In the genomic region with DNA sequence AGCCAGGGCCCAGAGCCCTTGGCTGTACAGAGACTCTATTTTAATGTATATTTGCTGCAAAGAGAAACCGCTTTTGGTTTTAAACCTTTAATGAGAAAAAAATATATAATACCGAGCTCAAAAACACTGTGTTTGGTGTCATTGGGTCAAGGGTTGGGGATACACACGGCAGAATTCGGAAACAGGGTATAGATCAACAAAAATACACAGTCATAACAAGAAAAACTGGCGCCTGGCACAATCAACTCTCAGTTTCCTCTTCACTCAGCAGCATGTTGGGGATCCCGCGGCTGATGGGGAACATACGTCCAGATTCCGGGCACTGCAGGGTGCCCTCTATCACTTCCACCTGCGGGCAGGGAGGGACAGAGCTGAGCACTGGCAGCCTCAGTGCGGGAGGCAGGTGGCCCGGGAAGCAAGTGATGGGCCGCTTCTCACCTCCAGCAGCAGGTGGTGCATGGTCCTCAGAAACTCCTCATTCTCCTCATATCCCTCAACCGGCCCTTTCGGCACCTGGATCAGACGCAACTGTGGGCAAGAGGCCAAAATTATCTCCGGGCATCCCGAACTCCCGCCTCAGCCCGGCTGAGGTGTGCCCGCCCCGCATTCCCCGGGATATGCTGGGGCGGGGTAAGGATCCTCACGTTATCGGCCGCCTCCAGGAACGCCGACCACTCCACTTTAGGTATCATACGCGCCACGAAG, we compare ENCODE assay signal across 8 cellular contexts. TPM values are rescaled to one million over a fixed set of nuclear protein-coding genes. Genes with fewer than 3 reads are reported as not detected.
DNase-seq lines count a peak whose midpoint lies in the region; ATAC-seq, FAIRE-seq and TF ChIP-seq lines count a peak whose summit lies in the region.
"Not testable (repeated sequence)": the region's sequence is repeated elsewhere in the genome, so short reads cannot be mapped to it uniquely, and the experiment has no call there.

No MANE protein-coding gene starts in this region.

- not testable (repeated sequence) for H3K36me3 ChIP-seq in GM12878 (ENCODE audit: control insufficient read depth in 2 of 2, insufficient read depth in 2 of 2, low read length in 1 of 2); cardiac muscle cell
- H3K36me3 ChIP-seq in thymus (ENCODE audit: control insufficient read depth, insufficient read depth): peaks cover 44% of the 10 kb centered on the region

- peak overlapping the region; percentile 98 for H3K9ac ChIP-seq in GM12878 (ENCODE audit: control insufficient read depth, insufficient read depth, low read length)

- H3K9me3 Mint-ChIP-seq in natural killer cell treated with Interleukin-12 subunit alpha and Interleukin-12 subunit beta and Interleukin-15 and Interleukin-18, amount 100 ng/mL, for 72 hours: not testable (repeated sequence)

- FAIRE-seq in GM12878 (lab: Jason Lieb, UNC): peak; percentile 18

- peaks cover 26% of the 10 kb centered on the region for H3K79me2 ChIP-seq in GM12878 (ENCODE audit: control insufficient read depth, insufficient read depth, low read length)

- SMC1A ChIA-PET in GM12878 (lab: Charles Lee; ENCODE audit: uncharacterized antibody, unreplicated experiment): interaction anchor here (0.9 to 5.3 kb wide), 9 partner anchors 10 to 42 kb away, joined by 3 to 71 read pairs (median 10); partner anchors contain the start of genes BAD, CCDC88B, ESRRA and GPR137

- peak overlapping the region; percentile 96 for H3K4me3 Mint-ChIP-seq in T-helper 17 cell
- H3K4me3 Mint-ChIP-seq in natural killer cell treated with Interleukin-12 subunit alpha and Interleukin-12 subunit beta and Interleukin-15 and Interleukin-18, amount 100 ng/mL, for 72 hours: peak overlapping the region; percentile 89

- WGBS in GM12878 (ENCODE audit: insufficient coverage, insufficient replicate concordance, low lambda C conversion rate, missing lambda C conversion rate): 1% methylated on average over 32 of the region's 32 CpGs
- 12% methylated on average over 32 of the region's 32 CpGs for whole genome bisulfite sequencing in thymus

- POLR2A ChIA-PET in HEK293T (lab: Yijun Ruan, JAX) (interaction anchor here (0.8 to 3.8 kb wide), 18 partner anchors 11 to 314 kb away, joined by 3 to 70 read pairs (median 6); partner anchors contain the start of genes BAD, ESRRA, FERMT3 and FKBP2), GM12878 (lab: Charles Lee) (interaction anchor here (0.5 to 3.5 kb wide), 17 partner anchors 10 to 777 kb away, joined by 3 to 42 read pairs (median 10); partner anchors contain the start of genes BAD, CCDC88B, ESRRA and FERMT3)

- CTCF ChIA-PET in HEK293T (lab: Yijun Ruan, JAX): interaction anchor here (0.9 to 2.9 kb wide), 6 partner anchors 12 to 39 kb away, joined by 3 to 38 read pairs (median 10); partner anchors contain the start of genes CCDC88B and ESRRA
- CTCF ChIA-PET in GM12878 (lab: Yijun Ruan, JAX): interaction anchor here (0.7 to 5.9 kb wide), 21 partner anchors 10 to 455 kb away, joined by 3 to 228 read pairs (median 6); partner anchors contain the start of genes BAD, CCDC88B, ESRRA and FERMT3

- peak overlapping the region; percentile 99 for H3K27ac ChIP-seq in GM12878 (ENCODE audit: control insufficient read depth, insufficient read depth)
- H3K27ac ChIP-seq in cardiac muscle cell: peak overlapping the region; percentile 95
- peak overlapping the region; percentile 99 for H3K27ac ChIP-seq in thymus (ENCODE audit: low read depth)

- H3K27me3 Mint-ChIP-seq in T-helper 17 cell; natural killer cell treated with Interleukin-12 subunit alpha and Interleukin-12 subunit beta and Interleukin-15 and Interleukin-18, amount 100 ng/mL, for 72 hours: not testable (repeated sequence)

- not testable (repeated sequence) for TF ChIP-seq EP300 in GM12878 (IDR thresholded peaks at IDR 0.05; ENCODE audit: borderline replicate concordance in 1 of 2, control insufficient read depth in 1 of 2, low read depth in 2 of 2, low read length in 2 of 2)

- H3K4me3 ChIP-seq in GM12878 (peak overlapping the region; percentile 80), cardiac muscle cell (peak overlapping the region; percentile 60), thymus (ENCODE audit: low read length) (peak overlapping the region; percentile 71)

- not testable (repeated sequence) for H3K4me1 ChIP-seq in GM12878 (ENCODE audit: control insufficient read depth, insufficient read depth, low read length); cardiac muscle cell (ENCODE audit: low read depth)
- H3K4me1 ChIP-seq in thymus (ENCODE audit: control insufficient read depth, insufficient read depth, low read length): peaks cover 11% of the 10 kb centered on the region

- not testable (repeated sequence) for H3K9me3 ChIP-seq in T-helper 17 cell (ENCODE audit: control insufficient read depth, low read length, poor library complexity, severe bottlenecking); GM12878 (replicated peaks; ENCODE audit: control insufficient read depth, insufficient read depth, low read length); cardiac muscle cell (ENCODE audit: low read depth); thymus (ENCODE audit: control insufficient read depth)

- H4K20me1 ChIP-seq in GM12878 (ENCODE audit: control insufficient read depth, insufficient read depth): not testable (repeated sequence)

- peak; percentile 25 to 32 (median 29); a peak in 3 of 6 replicates for TF ChIP-seq CTCF in GM12878 (IDR thresholded peaks at IDR 0.05 in 2 of 3, conservative IDR thresholded peaks at IDR 0.05 in 1 of 3; ENCODE audit: control insufficient read depth in 2 of 3, extremely low read depth in 1 of 3, insufficient read depth in 1 of 3, low read depth in 3 of 3, low read length in 3 of 3)
- not testable (repeated sequence) for TF ChIP-seq CTCF in cardiac muscle cell (IDR thresholded peaks at IDR 0.05; ENCODE audit: low read depth, low read length)

- in situ Hi-C loops in GM12878 (cut with MboI): not testable (repeated sequence)

- TF ChIP-seq POLR2A in GM12878 (IDR thresholded peaks at IDR 0.05; ENCODE audit: low read depth, low read length): not testable (repeated sequence)

- intact Hi-C loops in GM12878 (cut with micrococcal nuclease; ENCODE audit: unreplicated experiment): loop anchor here (1.0 to 5.0 kb wide), 5 partner anchors 10 to 132 kb away; partner anchors contain the start of genes CCDC88B and RPS6KA4

- peak; percentile 10 for ATAC-seq in T-helper 17 cell
- ATAC-seq in GM12878: peak; percentile 17
- peak in 1 of 2 donors; percentile 7 for ATAC-seq in natural killer cell treated with Interleukin-12 subunit alpha and Interleukin-12 subunit beta and Interleukin-15 and Interleukin-18, amount 100 ng/mL, for 72 hours

- H3K27ac Mint-ChIP-seq in T-helper 17 cell: peak overlapping the region; percentile 98
- H3K27ac Mint-ChIP-seq in natural killer cell treated with Interleukin-12 subunit alpha and Interleukin-12 subunit beta and Interleukin-15 and Interleukin-18, amount 100 ng/mL, for 72 hours: peak overlapping the region; percentile 93 to 97

- not testable (repeated sequence) for H3K27me3 ChIP-seq in GM12878 (replicated peaks in 1 of 2; ENCODE audit: control insufficient read depth in 2 of 2, insufficient read depth in 2 of 2, low read length in 1 of 2); cardiac muscle cell; thymus (ENCODE audit: control insufficient read depth, insufficient read depth)

- peak; percentile 61 for DNase-seq in ELR (ENCODE audit: low read depth)
- DNase-seq in HEK293T (ENCODE audit: extremely low spot score); GM12878 (ENCODE audit: low read depth, low spot score); natural killer cell treated with Interleukin-12 subunit alpha and Interleukin-12 subunit beta and Interleukin-15 and Interleukin-18, amount 100 ng/mL, for 72 hours (ENCODE audit: low spot score): not testable (repeated sequence)
- peak; percentile 40 to 63 for DNase-seq in NCI-H2081 (lab: John Stamatoyannopoulos, UW)
- peak in 1 of 3 donors; percentile 42 for DNase-seq in T-helper 17 cell
- peak in 1 of 2 donors; percentile 15 for DNase-seq in cardiac muscle cell (ENCODE audit: low read depth in 1 of 2, low spot score in 1 of 2)

- peak overlapping the region; percentile 88 for H3K4me2 ChIP-seq in GM12878 (ENCODE audit: control insufficient read depth, insufficient read depth)

- RAD21 ChIA-PET in GM12878 (lab: Charles Lee; ENCODE audit: unreplicated experiment): interaction anchor here (0.5 to 5.6 kb wide), 19 partner anchors 12 to 486 kb away, joined by 3 to 176 read pairs (median 7); partner anchors contain the start of genes BAD, CATSPERZ, CCDC88B and ESRRA

- H3K36me3 Mint-ChIP-seq in T-helper 17 cell (ENCODE audit: low read depth); natural killer cell treated with Interleukin-12 subunit alpha and Interleukin-12 subunit beta and Interleukin-15 and Interleukin-18, amount 100 ng/mL, for 72 hours: not testable (repeated sequence)

- peak overlapping the region; percentile 56 for H2AFZ ChIP-seq in GM12878 (ENCODE audit: control insufficient read depth, low read depth, low read length)

- 0 out of 2 replicates have a peak, but pooled peaks have one; percentile 16 for TF ChIP-seq RAD21 in GM12878 (IDR thresholded peaks at IDR 0.05; ENCODE audit: insufficient read depth, low read depth, low read length)

- TSS peak; percentile 100 for BruUV-seq in GM12878 (replicated peaks; lab: Mats Ljungman, UMichigan)

- peaks cover 38% of the 10 kb centered on the region for H3K4me1 Mint-ChIP-seq in T-helper 17 cell
- peaks cover 51 to 52% of the 10 kb centered on the region in 2 donors for H3K4me1 Mint-ChIP-seq in natural killer cell treated with Interleukin-12 subunit alpha and Interleukin-12 subunit beta and Interleukin-15 and Interleukin-18, amount 100 ng/mL, for 72 hours (ENCODE audit: low read depth in 2 of 2)

RNA-seq across cellular contexts. Expression of gene TRMT112, which starts 0.6 kb away (rescaled TPM):
- total RNA-seq in T-helper 17 cell: 100 to 1,000 TPM in 1 of 2 donors, 10 to 100 TPM in 1; 95.4 to 110 TPM
- 21.2 and 22.0 TPM in 2 replicates for total RNA-seq in GM12878 (2013; cell fraction: nucleolus; rRNA removed)
- 252 and 288 TPM in 2 replicates for total RNA-seq in GM12878 (2014; rRNA removed)
- 212 and 217 TPM in 2 replicates for total RNA-seq in GM12878 (2014; rRNA removed; fragmentation: Illumina TruSeq; extraction: Trizol)
- 210 and 220 TPM in 2 replicates for total RNA-seq in GM12878 (2021)
- 376 TPM for polyA plus RNA-seq in GM12878 (2011; ENCODE audit: low read depth)
- polyA plus RNA-seq in GM12878 (2011; rRNA removed): 300 and 394 TPM in 2 replicates
- 444 and 476 TPM in 2 replicates for polyA plus RNA-seq in GM12878 (2011; cell fraction: cytosol; rRNA removed)
- 172 and 214 TPM in 2 replicates for polyA plus RNA-seq in GM12878 (2011; cell fraction: nucleus; rRNA removed)
- 296 and 388 TPM in 2 replicates for polyA plus RNA-seq in GM12878 (2012)
- 96.2 and 220 TPM in 2 replicates for polyA plus RNA-seq in GM12878 (2014; fragmentation: Illumina TruSeq; extraction: Trizol)
- polyA plus RNA-seq in GM12878 (2014; fragmentation: Nextera tagmentation; extraction: Ambion mirVana): 100 to 1,000 TPM; 322 to 331 TPM
- polyA plus RNA-seq in GM12878 (2014; rRNA removed): 294 and 320 TPM in 2 replicates
- 100 to 1,000 TPM; 411 to 455 TPM for polyA plus RNA-seq in GM12878 (2016; fragmentation: Nextera tagmentation; extraction: Ambion mirVana)
- 54.2 and 99.4 TPM in 2 replicates for polyA minus RNA-seq in GM12878 (2011; rRNA and poly(A)+ RNA removed)
- polyA minus RNA-seq in GM12878 (2011; cell fraction: cytosol; rRNA and poly(A)+ RNA removed): 89.2 and 95.6 TPM in 2 replicates
- 32.3 and 46.0 TPM in 2 replicates for polyA minus RNA-seq in GM12878 (2011; cell fraction: nucleus; rRNA and poly(A)+ RNA removed)
- total RNA-seq in cardiac muscle cell: 298 and 438 TPM in 2 replicates
- polyA plus RNA-seq in cardiac muscle cell: 331 and 375 TPM in 2 replicates
- 100 to 1,000 TPM; 171 to 203 TPM for total RNA-seq in natural killer cell treated with Interleukin-12 subunit alpha and Interleukin-12 subunit beta and Interleukin-15 and Interleukin-18, amount 100 ng/mL, for 72 hours
- 294 TPM for polyA plus RNA-seq in thymus

RNA-seq across cellular contexts. Expression of gene PRDX5, which starts 1.1 kb away (rescaled TPM):
- total RNA-seq in T-helper 17 cell (10 to 100 TPM; 46.4 to 49.7 TPM), GM12878 (2014; rRNA removed) (238 and 248 TPM in 2 replicates), GM12878 (2014; rRNA removed; fragmentation: Illumina TruSeq; extraction: Trizol) (198 and 206 TPM in 2 replicates), GM12878 (2021) (202 and 214 TPM in 2 replicates), cardiac muscle cell (500 and 570 TPM in 2 replicates)
- 10.4 and 10.9 TPM in 2 replicates for total RNA-seq in GM12878 (2013; cell fraction: nucleolus; rRNA removed)
- polyA plus RNA-seq in GM12878 (2011; ENCODE audit: low read depth): 146 TPM
- polyA plus RNA-seq in GM12878 (2011; rRNA removed) (265 and 406 TPM in 2 replicates), GM12878 (2014; fragmentation: Illumina TruSeq; extraction: Trizol) (110 and 241 TPM in 2 replicates), GM12878 (2014; fragmentation: Nextera tagmentation; extraction: Ambion mirVana) (100 to 1,000 TPM in 1 of 2 experiments, 10 to 100 TPM in 1; 95.7 to 203 TPM), GM12878 (2014; rRNA removed) (341 and 351 TPM in 2 replicates), GM12878 (2016; fragmentation: Nextera tagmentation; extraction: Ambion mirVana) (100 to 1,000 TPM; 324 to 357 TPM), cardiac muscle cell (646 and 784 TPM in 2 replicates), thymus (286 TPM)
- 562 and 645 TPM in 2 replicates for polyA plus RNA-seq in GM12878 (2011; cell fraction: cytosol; rRNA removed)
- 193 and 238 TPM in 2 replicates for polyA plus RNA-seq in GM12878 (2011; cell fraction: nucleus; rRNA removed)
- polyA plus RNA-seq in GM12878 (2012): 242 and 335 TPM in 2 replicates
- polyA minus RNA-seq in GM12878 (2011; rRNA and poly(A)+ RNA removed): 97.0 and 167 TPM in 2 replicates
- polyA minus RNA-seq in GM12878 (2011; cell fraction: cytosol; rRNA and poly(A)+ RNA removed): 55.5 and 58.4 TPM in 2 replicates
- 13.3 and 26.9 TPM in 2 replicates for polyA minus RNA-seq in GM12878 (2011; cell fraction: nucleus; rRNA and poly(A)+ RNA removed)
- total RNA-seq in natural killer cell treated with Interleukin-12 subunit alpha and Interleukin-12 subunit beta and Interleukin-15 and Interleukin-18, amount 100 ng/mL, for 72 hours: 100 to 1,000 TPM in 1 of 2 donors, 10 to 100 TPM in 1; 83.5 to 116 TPM

RNA-seq across cellular contexts. Expression of gene ESRRA, which starts 11.4 kb away (rescaled TPM):
- total RNA-seq in T-helper 17 cell (10 to 100 TPM; 25.7 to 26.6 TPM), GM12878 (2014; rRNA removed) (34.9 and 40.7 TPM in 2 replicates), GM12878 (2014; rRNA removed; fragmentation: Illumina TruSeq; extraction: Trizol) (12.3 and 12.7 TPM in 2 replicates), GM12878 (2021) (41.7 and 48.9 TPM in 2 replicates), cardiac muscle cell (77.0 and 94.0 TPM in 2 replicates)
- 18.8 and 21.2 TPM in 2 replicates for total RNA-seq in GM12878 (2013; cell fraction: nucleolus; rRNA removed)
- polyA plus RNA-seq in GM12878 (2011; ENCODE audit: low read depth): 3.8 TPM
- polyA plus RNA-seq in GM12878 (2011; rRNA removed) (6.4 and 10.9 TPM in 2 replicates), GM12878 (2014; fragmentation: Illumina TruSeq; extraction: Trizol) (1.5 and 7.0 TPM in 2 replicates), GM12878 (2014; fragmentation: Nextera tagmentation; extraction: Ambion mirVana) (under 1 TPM; 0.32 to 0.55 TPM), GM12878 (2014; rRNA removed) (32.7 and 45.0 TPM in 2 replicates), GM12878 (2016; fragmentation: Nextera tagmentation; extraction: Ambion mirVana) (10 to 100 TPM; 12.4 to 23.3 TPM), cardiac muscle cell (48.8 and 49.3 TPM in 2 replicates), thymus (48.0 TPM)
- polyA plus RNA-seq in GM12878 (2011; cell fraction: cytosol; rRNA removed): 16.8 and 24.8 TPM in 2 replicates
- polyA plus RNA-seq in GM12878 (2011; cell fraction: nucleus; rRNA removed): 24.4 and 36.6 TPM in 2 replicates
- 10.7 and 14.9 TPM in 2 replicates for polyA plus RNA-seq in GM12878 (2012)
- 7.6 and 17.4 TPM in 2 replicates for polyA minus RNA-seq in GM12878 (2011; rRNA and poly(A)+ RNA removed)
- 8.6 and 10.6 TPM in 2 replicates for polyA minus RNA-seq in GM12878 (2011; cell fraction: cytosol; rRNA and poly(A)+ RNA removed)
- 7.3 and 17.8 TPM in 2 replicates for polyA minus RNA-seq in GM12878 (2011; cell fraction: nucleus; rRNA and poly(A)+ RNA removed)
- total RNA-seq in natural killer cell treated with Interleukin-12 subunit alpha and Interleukin-12 subunit beta and Interleukin-15 and Interleukin-18, amount 100 ng/mL, for 72 hours: 100 to 1,000 TPM in 1 of 2 donors, 10 to 100 TPM in 1; 67.2 to 116 TPM

RNA-seq across cellular contexts. Expression of gene CATSPERZ, which starts 16.6 kb away (rescaled TPM):
- total RNA-seq in T-helper 17 cell: not detected
- 0.50 TPM in 1 of 2 replicates, not detected in the other for total RNA-seq in GM12878 (2013; cell fraction: nucleolus; rRNA removed)
- total RNA-seq in GM12878 (2014; rRNA removed): not detected in 2 replicates
- not detected in 2 replicates for total RNA-seq in GM12878 (2014; rRNA removed; fragmentation: Illumina TruSeq; extraction: Trizol)
- total RNA-seq in GM12878 (2021): 0.29 TPM in 1 of 2 replicates, not detected in the other
- not detected for polyA plus RNA-seq in GM12878 (2011; ENCODE audit: low read depth)
- polyA plus RNA-seq in GM12878 (2011; rRNA removed): 0.12 and 0.24 TPM in 2 replicates
- 0.12 TPM in 1 of 2 replicates, not detected in the other for polyA plus RNA-seq in GM12878 (2011; cell fraction: cytosol; rRNA removed)
- polyA plus RNA-seq in GM12878 (2011; cell fraction: nucleus; rRNA removed): 0.22 and 0.38 TPM in 2 replicates
- polyA plus RNA-seq in GM12878 (2012): 0.23 and 0.67 TPM in 2 replicates
- 0.31 TPM in 1 of 2 replicates, not detected in the other for polyA plus RNA-seq in GM12878 (2014; fragmentation: Illumina TruSeq; extraction: Trizol)
- polyA plus RNA-seq in GM12878 (2014; fragmentation: Nextera tagmentation; extraction: Ambion mirVana): not detected
- not detected in 2 replicates for polyA plus RNA-seq in GM12878 (2014; rRNA removed)
- polyA plus RNA-seq in GM12878 (2016; fragmentation: Nextera tagmentation; extraction: Ambion mirVana): not detected
- polyA minus RNA-seq in GM12878 (2011; rRNA and poly(A)+ RNA removed): not detected in 2 replicates
- polyA minus RNA-seq in GM12878 (2011; cell fraction: cytosol; rRNA and poly(A)+ RNA removed): not detected in 2 replicates
- polyA minus RNA-seq in GM12878 (2011; cell fraction: nucleus; rRNA and poly(A)+ RNA removed): not detected in 2 replicates
- not detected in 2 replicates for total RNA-seq in cardiac muscle cell
- polyA plus RNA-seq in cardiac muscle cell: 0.54 and 0.56 TPM in 2 replicates
- total RNA-seq in natural killer cell treated with Interleukin-12 subunit alpha and Interleukin-12 subunit beta and Interleukin-15 and Interleukin-18, amount 100 ng/mL, for 72 hours: not detected
- 0.78 TPM for polyA plus RNA-seq in thymus

RNA-seq across cellular contexts. Expression of gene CCDC88B, which starts 23.2 kb away (rescaled TPM):
- total RNA-seq in T-helper 17 cell (100 to 1,000 TPM; 111 to 153 TPM), GM12878 (2014; rRNA removed) (38.7 and 41.6 TPM in 2 replicates), GM12878 (2014; rRNA removed; fragmentation: Illumina TruSeq; extraction: Trizol) (18.9 and 21.8 TPM in 2 replicates), GM12878 (2021) (55.5 and 66.0 TPM in 2 replicates), cardiac muscle cell (5.9 and 8.4 TPM in 2 replicates)
- total RNA-seq in GM12878 (2013; cell fraction: nucleolus; rRNA removed): 51.8 and 63.6 TPM in 2 replicates
- polyA plus RNA-seq in GM12878 (2011; ENCODE audit: low read depth): 32.3 TPM
- polyA plus RNA-seq in GM12878 (2011; rRNA removed) (8.7 and 18.2 TPM in 2 replicates), GM12878 (2014; fragmentation: Illumina TruSeq; extraction: Trizol) (5.0 and 13.8 TPM in 2 replicates), GM12878 (2014; fragmentation: Nextera tagmentation; extraction: Ambion mirVana) (1 to 10 TPM in 1 of 2 experiments, under 1 TPM in 1; 0.24 to 2.8 TPM), GM12878 (2014; rRNA removed) (55.2 and 66.0 TPM in 2 replicates), GM12878 (2016; fragmentation: Nextera tagmentation; extraction: Ambion mirVana) (10 to 100 TPM; 13.6 to 20.2 TPM), cardiac muscle cell (8.6 and 9.5 TPM in 2 replicates), thymus (480 TPM)
- polyA plus RNA-seq in GM12878 (2011; cell fraction: cytosol; rRNA removed): 19.2 and 34.6 TPM in 2 replicates
- 125 and 191 TPM in 2 replicates for polyA plus RNA-seq in GM12878 (2011; cell fraction: nucleus; rRNA removed)
- 63.0 and 81.8 TPM in 2 replicates for polyA plus RNA-seq in GM12878 (2012)
- polyA minus RNA-seq in GM12878 (2011; rRNA and poly(A)+ RNA removed): 3.9 and 13.7 TPM in 2 replicates
- polyA minus RNA-seq in GM12878 (2011; cell fraction: cytosol; rRNA and poly(A)+ RNA removed): 16.8 and 19.4 TPM in 2 replicates
- 10.4 and 19.1 TPM in 2 replicates for polyA minus RNA-seq in GM12878 (2011; cell fraction: nucleus; rRNA and poly(A)+ RNA removed)
- 100 to 1,000 TPM; 172 to 224 TPM for total RNA-seq in natural killer cell treated with Interleukin-12 subunit alpha and Interleukin-12 subunit beta and Interleukin-15 and Interleukin-18, amount 100 ng/mL, for 72 hours
